ENCODE assay signal across 8 cellular contexts in the genomic region with DNA sequence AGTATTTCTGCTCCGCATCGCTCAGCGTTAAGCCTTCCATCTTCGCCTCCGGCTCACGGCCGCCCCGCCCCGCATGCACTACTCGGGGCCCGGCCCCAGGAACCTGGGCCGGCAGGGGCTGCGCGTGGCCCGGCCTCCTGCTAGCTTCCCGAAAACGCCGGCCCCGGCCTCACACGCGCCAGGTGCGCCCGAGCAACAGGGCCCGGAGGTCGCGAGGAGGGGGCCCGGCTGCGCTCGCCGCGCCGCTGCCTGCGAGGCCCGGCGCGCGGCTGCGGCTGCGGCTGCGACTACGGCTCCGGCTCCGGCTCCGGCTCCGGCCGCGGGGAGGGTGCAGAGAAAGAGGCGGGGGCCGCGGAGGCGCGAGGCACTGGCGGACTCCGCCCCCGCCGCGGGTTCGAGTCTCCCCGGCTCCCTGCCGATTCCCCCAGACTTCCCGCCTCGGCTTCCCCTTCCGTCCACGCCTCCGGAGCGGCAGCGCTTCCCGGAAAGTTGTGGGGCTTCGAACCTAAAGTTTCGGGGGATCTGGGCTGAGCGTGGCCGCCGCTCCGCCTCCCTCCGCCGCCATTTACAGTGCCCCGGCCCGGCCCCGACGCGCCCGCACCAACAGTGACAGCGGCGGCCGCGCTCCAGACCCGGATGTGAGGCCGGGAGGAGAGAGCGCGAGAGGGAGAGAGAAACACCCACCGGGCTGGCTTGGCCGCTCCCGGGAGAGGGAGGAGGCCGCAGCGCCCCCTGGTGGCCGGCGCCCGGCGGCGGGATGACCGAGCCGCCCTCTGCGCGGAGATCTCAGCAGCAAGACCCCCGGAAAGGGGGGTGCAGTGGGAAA. TPM values are rescaled to one million over a fixed set of nuclear protein-coding genes. Genes with fewer than 3 reads are reported as not detected.
DNase-seq lines count a peak whose midpoint lies in the region; ATAC-seq, FAIRE-seq and TF ChIP-seq lines count a peak whose summit lies in the region.

REPS1 (minus strand) TSS at position 611 of the 826 bp plus-strand sequence; CDS start at position 40, 571 bp downstream.

- DNase-seq in NCI-H1694 (lab: John Stamatoyannopoulos, UW) (peak; percentile 79), T-helper 22 cell (ENCODE audit: low read depth) (peak; percentile 79), astrocyte (ENCODE audit: low read depth) (peak; percentile 71), hepatic stellate cell (ENCODE audit: low spot score) (peak; percentile 95), retina (peak; percentile 99), cerebellar nuclear complex (lab: John Stamatoyannopoulos, UW) (no peak)

- H3K4me1 Mint-ChIP-seq in astrocyte (ENCODE audit: low read depth, unreplicated experiment): peaks cover 10% of the 10 kb centered on the region

- H3K4me2 ChIP-seq in astrocyte (ENCODE audit: low read length): peak within 1 kb of the TSS; percentile 96

- peak within 1 kb of the TSS; percentile 89 for H3K27ac ChIP-seq in astrocyte (ENCODE audit: low read depth, low read length)

- ATAC-seq in GM18505 (IDR thresholded peaks at IDR 0.05; ENCODE audit: unreplicated experiment): peak; percentile 91
- peak; percentile 87 for ATAC-seq in HG02884 (IDR thresholded peaks at IDR 0.05; ENCODE audit: unreplicated experiment)

- H2AFZ ChIP-seq in astrocyte (ENCODE audit: low read depth, low read length): peak within 1 kb of the TSS; percentile 89

- H3K4me3 Mint-ChIP-seq in astrocyte (ENCODE audit: unreplicated experiment): peak within 1 kb of the TSS; percentile 90

- peak within 1 kb of the TSS; percentile 41 for H3K27ac Mint-ChIP-seq in astrocyte (ENCODE audit: unreplicated experiment)

- TF ChIP-seq POLR2A in GM18505 (IDR thresholded peaks at IDR 0.05; ENCODE audit: borderline replicate concordance, extremely low read depth, insufficient read depth, insufficient read length): peak; percentile 88

- H3K36me3 ChIP-seq in astrocyte (ENCODE audit: insufficient read depth, low read length): no peaks in the 10 kb centered on the region

- H3K9me3 ChIP-seq in astrocyte (ENCODE audit: insufficient read depth, low read depth, low read length): no peaks in the 10 kb centered on the region

- peaks cover 17% of the 10 kb centered on the region for H3K4me1 ChIP-seq in astrocyte (ENCODE audit: insufficient read depth, low read length)

- no peak for FAIRE-seq in astrocyte (lab: Jason Lieb, UNC)

- H3K36me3 Mint-ChIP-seq in astrocyte (ENCODE audit: low read depth, unreplicated experiment): no peaks in the 10 kb centered on the region

- peak within 1 kb of the TSS; percentile 77 for H3K4me3 ChIP-seq in astrocyte (ENCODE audit: insufficient read depth, low read depth, low read length)

- H3K27me3 ChIP-seq in astrocyte (ENCODE audit: insufficient read depth, low read length): no peaks in the 10 kb centered on the region

- peaks cover 52% of the 10 kb centered on the region for H3K79me2 ChIP-seq in astrocyte (ENCODE audit: insufficient read depth, low read length)

- peaks cover 39% of the 10 kb centered on the region for H4K20me1 ChIP-seq in astrocyte (ENCODE audit: insufficient read depth, low read length)

- H3K27me3 Mint-ChIP-seq in astrocyte (ENCODE audit: low read depth, unreplicated experiment): no peaks in the 10 kb centered on the region

- H3K9me3 Mint-ChIP-seq in astrocyte (ENCODE audit: unreplicated experiment): no peaks in the 10 kb centered on the region

- TF ChIP-seq CTCF in astrocyte (IDR thresholded peaks at IDR 0.05; ENCODE audit: insufficient read depth, low read depth, low read length): peak; percentile 72

- H3K9ac ChIP-seq in astrocyte (ENCODE audit: low read length): peak within 1 kb of the TSS; percentile 94

RNA-seq across cellular contexts. Expression of gene REPS1, which starts in this region (rescaled TPM):
- 31.7 and 39.1 TPM in 2 replicates for total RNA-seq in astrocyte

Comparison
In these comparisons a context has a peak if more than half of its experiments do, and no peak if none do; other contexts are left out.
1. DNase-seq: peak in NCI-H1694 (single experiment), T-helper 22 cell (single experiment), astrocyte (single experiment), hepatic stellate cell (single experiment) and retina (single experiment); none in cerebellar nuclear complex (0 of 2).